Comparison of ENCODE assay signal across 8 cellular contexts in the genomic region with DNA sequence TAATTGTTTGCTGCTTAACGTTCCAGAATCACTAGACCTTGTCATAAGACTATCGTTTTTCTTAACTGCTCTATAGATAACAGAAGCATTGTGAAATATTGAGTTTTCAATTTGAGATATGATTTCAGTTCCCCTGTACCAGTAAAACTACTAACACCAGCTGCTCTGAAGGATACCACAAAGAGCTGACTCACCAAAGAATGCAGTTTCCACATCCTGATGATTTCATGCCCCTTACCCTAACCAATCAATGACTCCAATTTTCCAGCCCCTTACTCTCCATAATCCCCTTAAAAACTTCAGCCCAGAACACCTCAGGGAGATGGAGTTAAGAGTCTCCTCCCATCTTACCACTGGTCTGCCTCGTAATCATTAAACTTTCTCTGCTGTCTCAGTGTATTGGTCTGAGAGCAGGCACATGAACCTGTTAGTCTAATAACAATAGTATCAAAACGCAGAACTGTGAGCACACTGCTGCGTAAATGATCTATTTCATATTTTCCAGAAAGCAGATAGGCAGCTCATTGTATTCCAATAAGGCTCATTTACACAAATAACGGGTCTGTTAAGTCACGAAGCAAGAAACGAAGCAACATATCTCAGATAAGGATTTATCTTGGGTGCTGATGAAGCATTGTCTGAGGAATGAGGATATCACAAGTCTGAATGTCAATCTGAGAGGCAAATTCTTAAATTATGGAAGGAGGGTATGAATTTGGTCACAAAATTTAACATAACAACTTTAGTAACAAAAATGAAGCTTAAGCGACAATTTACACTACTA. TPM values are rescaled to one million over a fixed set of nuclear protein-coding genes. Genes with fewer than 3 reads are reported as not detected.
A peak's percentile ranks its signal among the peaks of the same experiment; 100 is the strongest.
DNase-seq lines count a peak whose midpoint lies in the region; ATAC-seq, FAIRE-seq and TF ChIP-seq lines count a peak whose summit lies in the region.

No MANE protein-coding gene starts in this region.

- TF ChIP-seq CTCF in D721Med (IDR thresholded peaks at IDR 0.05; ENCODE audit: insufficient read depth, missing control alignments) = no peak
- no peak for TF ChIP-seq CTCF in neural progenitor cell (IDR thresholded peaks at IDR 0.05)
- no peak for TF ChIP-seq CTCF in prostate gland (IDR thresholded peaks at IDR 0.05)

- H3K36me3 ChIP-seq in HUES64 (ENCODE audit: insufficient read depth, low read length) (no peaks in the 10 kb centered on the region), neural progenitor cell (no peaks in the 10 kb centered on the region), prostate gland (no peaks in the 10 kb centered on the region)

- H3K4me3 ChIP-seq in HUES64 (ENCODE audit: low read length) (no peak overlapping the region), neural progenitor cell (no peak overlapping the region), prostate gland (no peak overlapping the region)

- H4K20me1 ChIP-seq in neural progenitor cell (ENCODE audit: low read depth) = no peaks in the 10 kb centered on the region

- peaks cover 26% of the 10 kb centered on the region for H3K9me3 Mint-ChIP-seq in activated T-helper 2 cell treated with anti-CD3 and anti-CD28 coated beads, Interferon-gamma antibody, Interleukin-2, Interleukin-4, amounts not matched to agents 10 μg/mL and 5 μg/mL and 100 μg/mL, durations not matched to agents 14 hours and 24 hours and 36 hours
- H3K9me3 Mint-ChIP-seq in neural progenitor cell = peaks cover 11% of the 10 kb centered on the region

- intact Hi-C loops in activated T-helper 2 cell treated with anti-CD3 and anti-CD28 coated beads, Interferon-gamma antibody, Interleukin-2, Interleukin-4, amounts not matched to agents 10 μg/mL and 5 μg/mL and 100 μg/mL, durations not matched to agents 14 hours and 24 hours and 36 hours (cut with micrococcal nuclease) = loop anchor here (1.0 to 5.0 kb wide), 3 partner anchors 72 to 579 kb away; a partner anchor contains a TSS
- intact Hi-C loops in prostate gland (cut with DNase I) = no loop called here

- H3K36me3 Mint-ChIP-seq in activated T-helper 2 cell treated with anti-CD3 and anti-CD28 coated beads, Interferon-gamma antibody, Interleukin-2, Interleukin-4, amounts not matched to agents 10 μg/mL and 5 μg/mL and 100 μg/mL, durations not matched to agents 14 hours and 24 hours and 36 hours (ENCODE audit: low read depth) = peaks cover 19% of the 10 kb centered on the region
- no peaks in the 10 kb centered on the region for H3K36me3 Mint-ChIP-seq in neural progenitor cell

- no peaks in the 10 kb centered on the region for H3K79me2 ChIP-seq in neural progenitor cell (ENCODE audit: low read depth)

- H3K9ac ChIP-seq in HUES64 (ENCODE audit: low read depth, low read length) (0 out of 2 replicates have a peak overlapping the region, but pooled peaks have one; percentile 2), neural progenitor cell (no peak overlapping the region)

- peak; percentile 21 for FAIRE-seq in D721Med (lab: Jason Lieb, UNC)

- DNase-seq in D721Med (ENCODE audit: insufficient read length, low spot score) = no peak
- no peak for DNase-seq in activated T-helper 2 cell treated with anti-CD3 and anti-CD28 coated beads, Interferon-gamma antibody, Interleukin-2, Interleukin-4, amounts not matched to agents 10 μg/mL and 5 μg/mL and 100 μg/mL, durations not matched to agents 14 hours and 24 hours and 36 hours (ENCODE audit: low spot score)
- no peak for DNase-seq in neural progenitor cell (ENCODE audit: low spot score)
- no peak for DNase-seq in middle frontal gyrus (ENCODE audit: extremely low spot score, low spot score)
- DNase-seq in prostate gland (ENCODE audit: low spot score) = no peak
- no peak for DNase-seq in activated gamma-delta T cell treated with Interleukin-2 at 50 U/mL for 16 hours

- H2AFZ ChIP-seq in neural progenitor cell (replicated peaks) = peak overlapping the region; percentile 7

- H3K4me3 Mint-ChIP-seq in activated T-helper 2 cell treated with anti-CD3 and anti-CD28 coated beads, Interferon-gamma antibody, Interleukin-2, Interleukin-4, amounts not matched to agents 10 μg/mL and 5 μg/mL and 100 μg/mL, durations not matched to agents 14 hours and 24 hours and 36 hours (ENCODE audit: low read depth) = peak overlapping the region; percentile 13
- no peak overlapping the region for H3K4me3 Mint-ChIP-seq in neural progenitor cell

- H3K27me3 Mint-ChIP-seq in activated T-helper 2 cell treated with anti-CD3 and anti-CD28 coated beads, Interferon-gamma antibody, Interleukin-2, Interleukin-4, amounts not matched to agents 10 μg/mL and 5 μg/mL and 100 μg/mL, durations not matched to agents 14 hours and 24 hours and 36 hours (ENCODE audit: low read depth) = no peaks in the 10 kb centered on the region
- peaks cover 5% of the 10 kb centered on the region for H3K27me3 Mint-ChIP-seq in neural progenitor cell (ENCODE audit: insufficient read depth, low read depth)

- H3K4me1 Mint-ChIP-seq in activated T-helper 2 cell treated with anti-CD3 and anti-CD28 coated beads, Interferon-gamma antibody, Interleukin-2, Interleukin-4, amounts not matched to agents 10 μg/mL and 5 μg/mL and 100 μg/mL, durations not matched to agents 14 hours and 24 hours and 36 hours (ENCODE audit: low read depth) = peaks cover 73% of the 10 kb centered on the region
- peaks cover 10% of the 10 kb centered on the region for H3K4me1 Mint-ChIP-seq in neural progenitor cell

- no peak overlapping the region for H3K4me2 ChIP-seq in neural progenitor cell

- peak; percentile 66 for ATAC-seq in GM21528 (IDR thresholded peaks at IDR 0.05; ENCODE audit: low FRiP score, unreplicated experiment)

- 80% methylated on average over 7 of the region's 9 CpGs for WGBS in HUES64
- 41% methylated on average over 9 of the region's 9 CpGs for WGBS in prostate gland

- H3K27ac ChIP-seq in HUES64 (ENCODE audit: low read depth, low read length) (no peak overlapping the region), neural progenitor cell (no peak overlapping the region), prostate gland (no peak overlapping the region)

- H3K4me1 ChIP-seq in HUES64 (ENCODE audit: insufficient read depth, low read length) = peaks cover 7% of the 10 kb centered on the region; the same call in 1 of the 2 replicates
- H3K4me1 ChIP-seq in neural progenitor cell = no peaks in the 10 kb centered on the region
- H3K4me1 ChIP-seq in prostate gland (replicated peaks) = no peaks in the 10 kb centered on the region

- H3K27ac Mint-ChIP-seq in activated T-helper 2 cell treated with anti-CD3 and anti-CD28 coated beads, Interferon-gamma antibody, Interleukin-2, Interleukin-4, amounts not matched to agents 10 μg/mL and 5 μg/mL and 100 μg/mL, durations not matched to agents 14 hours and 24 hours and 36 hours = peak overlapping the region; percentile 88
- peak overlapping the region; percentile 6 for H3K27ac Mint-ChIP-seq in neural progenitor cell

- no peaks in the 10 kb centered on the region; the same call in 1 of the 2 replicates for H3K9me3 ChIP-seq in HUES64 (ENCODE audit: insufficient read depth, low read depth, low read length)
- H3K9me3 ChIP-seq in neural progenitor cell (ENCODE audit: low read depth) = no peaks in the 10 kb centered on the region
- H3K9me3 ChIP-seq in prostate gland = no peaks in the 10 kb centered on the region

- H3K27me3 ChIP-seq in HUES64 (ENCODE audit: insufficient read depth, low read length) (no peaks in the 10 kb centered on the region), neural progenitor cell (no peaks in the 10 kb centered on the region), prostate gland (replicated peaks; ENCODE audit: insufficient read depth) (no peaks in the 10 kb centered on the region)

- H3F3A ChIP-seq in neural progenitor cell (ENCODE audit: low read depth) = no peaks in the 10 kb centered on the region

- no peak for TF ChIP-seq POLR2A in prostate gland (IDR thresholded peaks at IDR 0.05)

RNA-seq across cellular contexts. Expression of a gene that starts 14.1 kb away (rescaled TPM):
- polyA plus RNA-seq in HUES64 (2013, experiment 1 of 2) = 1.3 TPM
- 0.95 TPM for polyA plus RNA-seq in HUES64 (2013, experiment 2 of 2)
- 4.3 and 5.0 TPM in 2 replicates for total RNA-seq in activated T-helper 2 cell treated with anti-CD3 and anti-CD28 coated beads, Interferon-gamma antibody, Interleukin-2, Interleukin-4, amounts not matched to agents 10 μg/mL and 5 μg/mL and 100 μg/mL, durations not matched to agents 14 hours and 24 hours and 36 hours
- total RNA-seq in neural progenitor cell (ENCODE audit: low replicate concordance) (0.37 TPM in 2 replicates), prostate gland (1 to 10 TPM in 1 of 2 donors, not detected in 1; 9.2 TPM)
